Comparison of ENCODE assay signal across 18 cellular contexts in genomic region chr20:50933589-50933988, GRCh38. TPM values are rescaled to one million over a fixed set of nuclear protein-coding genes. Genes with fewer than 3 reads are reported as not detected.
A peak's percentile ranks its signal among the peaks of the same experiment; 100 is the strongest.
DNase-seq lines count a peak whose midpoint lies in the region; ATAC-seq and TF ChIP-seq lines count a peak whose summit lies in the region.
"Had no signal": no experiment of that assay in that cellular context is flagged by ENCODE, and none has a peak within 500 bp of the region (broad histone marks: within the 10 kb centered on the region; RNA-seq: fewer than 3 reads in every experiment).

No MANE protein-coding gene starts in this region.

- H2BK15ac ChIP-seq in mesenchymal stem cell (ENCODE audit: low read depth, poor library complexity, severe bottlenecking), result no peak overlapping the region

- ATAC-seq in T-cell (replicated peaks in 1 of 4) (no peak), GM21367 (IDR thresholded peaks at IDR 0.05; ENCODE audit: unreplicated experiment) (no peak)
- ATAC-seq: mucosa of descending colon had no signal

- H3K27me3 Mint-ChIP-seq in CD4-positive, alpha-beta memory T cell, result no peaks in the 10 kb centered on the region
- H3K27me3 Mint-ChIP-seq in T-cell, result no peaks in the 10 kb centered on the region
- H3K27me3 Mint-ChIP-seq: activated CD4-positive, alpha-beta T cell treated with anti-CD3 and anti-CD28 coated beads, Interleukin-2, amount 10 ng/mL, durations not matched to agents 24 days and 14 days had no signal

- H2BK12ac ChIP-seq in mesenchymal stem cell (ENCODE audit: low read length in 2 of 2), result no peak overlapping the region

- no peak overlapping the region for H2BK5ac ChIP-seq in mesenchymal stem cell (ENCODE audit: low read depth, low read length, poor library complexity, severe bottlenecking)

- H2BK120ac ChIP-seq in mesenchymal stem cell (ENCODE audit: low read depth, low read length), result no peak overlapping the region

- H3K27ac Mint-ChIP-seq in CD4-positive, alpha-beta memory T cell, result peak overlapping the region in 5 of 7 donors; percentile 61 to 100 (median 64)
- peak overlapping the region; percentile 46 to 90 for H3K27ac Mint-ChIP-seq in T-cell
- H3K27ac Mint-ChIP-seq: activated CD4-positive, alpha-beta T cell treated with anti-CD3 and anti-CD28 coated beads, Interleukin-2, amount 10 ng/mL, durations not matched to agents 24 days and 14 days had no signal

- no peak overlapping the region for H4K8ac ChIP-seq in mesenchymal stem cell (ENCODE audit: low read length)

- H3K14ac ChIP-seq in mesenchymal stem cell (ENCODE audit: low read length in 2 of 2), result no peak overlapping the region

- H4K91ac ChIP-seq in mesenchymal stem cell (ENCODE audit: low read length), result no peak overlapping the region

- no peaks in the 10 kb centered on the region for H3K9me3 Mint-ChIP-seq in CD4-positive, alpha-beta memory T cell
- H3K9me3 Mint-ChIP-seq in T-cell, result no peaks in the 10 kb centered on the region
- H3K9me3 Mint-ChIP-seq: activated CD4-positive, alpha-beta T cell treated with anti-CD3 and anti-CD28 coated beads, Interleukin-2, amount 10 ng/mL, durations not matched to agents 24 days and 14 days had no signal

- H3K18ac ChIP-seq in mesenchymal stem cell (ENCODE audit: low read depth in 1 of 2, low read length in 2 of 2), result no peak overlapping the region

- H3K36me3 ChIP-seq in A673 (ENCODE audit: insufficient read depth, low read length, poor library complexity, severe bottlenecking) (peaks cover 46% of the 10 kb centered on the region), mesenchymal stem cell (ENCODE audit: control insufficient read depth in 1 of 2, insufficient read depth in 2 of 2, low read depth in 1 of 2, low read length in 2 of 2) (peaks cover 4 to 66% of the 10 kb centered on the region in 2 experiments)
- peaks cover 18% of the 10 kb centered on the region for H3K36me3 ChIP-seq in CD4-positive, alpha-beta memory T cell (ENCODE audit: insufficient read depth, low read length)

- peaks cover 23% of the 10 kb centered on the region for H3K4me1 ChIP-seq in A673 (ENCODE audit: insufficient read depth, low read length, poor library complexity, severe bottlenecking)
- peaks cover 24% of the 10 kb centered on the region for H3K4me1 ChIP-seq in CD4-positive, alpha-beta memory T cell (ENCODE audit: insufficient read depth, low read length)
- peaks cover 7% of the 10 kb centered on the region for H3K4me1 ChIP-seq in mesenchymal stem cell (ENCODE audit: control insufficient read depth, insufficient read depth, low read depth, low read length)

- DNase-seq in A673 (ENCODE audit: low spot score) (no peak), T-cell (no peak), mesenchymal stem cell (no peak), NCI-H2227 treated with DMSO at 0.1 percent for 48 hours (lab: John Stamatoyannopoulos, UW) (no peak)
- no peak for DNase-seq in CD4-positive, alpha-beta memory T cell
- DNase-seq in NK-92 treated with Interleukin-12 subunit alpha and Interleukin-12 subunit beta, amount 100 ng/mL, for 24 hours (lab: John Stamatoyannopoulos, UW), result no peak
- DNase-seq: activated CD4-positive, alpha-beta T cell treated with anti-CD3 and anti-CD28 coated beads, Interleukin-2, amount 10 ng/mL, durations not matched to agents 24 days and 14 days; effector CD4-positive, alpha-beta T cell; hypothalamus; mucosa of descending colon; MV-4-11; NCI-H2171 treated with DMSO at 0.1 percent for 48 hours; NCI-H69; Right ventricle myocardium superior; stimulated activated CD4-positive, alpha-beta T cell treated with anti-CD3 and anti-CD28 coated beads, Interleukin-1b, Interleukin-23, amount 100 ng/mL, for 48 hours had no signal

- H3K9me3 ChIP-seq in A673 (ENCODE audit: low read depth, low read length, poor library complexity, severe bottlenecking) (no peaks in the 10 kb centered on the region), mesenchymal stem cell (ENCODE audit: control insufficient read depth, low read length) (no peaks in the 10 kb centered on the region)
- H3K9me3 ChIP-seq in CD4-positive, alpha-beta memory T cell (ENCODE audit: control insufficient read depth in 1 of 2, low read length in 2 of 2), result no peaks in the 10 kb centered on the region
- H3K9me3 ChIP-seq: mucosa of descending colon, suprapubic skin, vagina had no signal

- no peak overlapping the region for H3K4ac ChIP-seq in mesenchymal stem cell (ENCODE audit: low read depth in 1 of 2, low read length in 2 of 2)

- H3K4me2 ChIP-seq in mesenchymal stem cell (ENCODE audit: low read length, poor library complexity, severe bottlenecking), result no peak overlapping the region

- H2AFZ ChIP-seq in mesenchymal stem cell (ENCODE audit: low read depth, low read length), result no peak overlapping the region

- POLR2A ChIA-PET in A673 (lab: Charles Lee; ENCODE audit: low non-redundant PET) (interaction anchor here (0.6 to 0.7 kb wide), 2 partner anchors 14 to 24 kb away, joined by 3 to 4 read pairs; no protein-coding TSS in a partner anchor), T-cell (lab: Charles Lee) (interaction anchor here in 1 of 2 donors (0.6 to 1.0 kb wide), 3 partner anchors 9 to 1709 kb away, joined by 3 to 4 read pairs (median 3); partner anchors contain the start of genes DPM1 and MOCS3)
- POLR2A ChIA-PET in CD4-positive, alpha-beta memory T cell (lab: Charles Lee; ENCODE audit: partially characterized antibody), result interaction anchor here (1.7 to 5.6 kb wide), 2 partner anchors 24 to 139 kb away, joined by 6 to 153 read pairs; partner anchors contain the start of genes BCAS4, DPM1 and MOCS3

- CTCF ChIA-PET in A673 (lab: Charles Lee), result no interaction called here
- CTCF ChIA-PET in CD4-positive, alpha-beta memory T cell (lab: Charles Lee; ENCODE audit: partially characterized antibody), result interaction anchor here (1.3 to 17.7 kb wide), 3 partner anchors 10 to 142 kb away, joined by 3 to 298 read pairs (median 29); partner anchors contain the start of genes BCAS4, DPM1 and MOCS3
- CTCF ChIA-PET in T-cell (lab: Charles Lee), result interaction anchor here in 1 of 2 donors (0.5 to 1.2 kb wide), 4 partner anchors 24 to 106 kb away, joined by 4 read pairs; partner anchors contain the start of genes DPM1 and MOCS3

- H3K4me3 Mint-ChIP-seq in CD4-positive, alpha-beta memory T cell, result peak overlapping the region in 2 of 8 donors; percentile 24 to 25
- no peak overlapping the region for H3K4me3 Mint-ChIP-seq in T-cell
- H3K4me3 Mint-ChIP-seq: activated CD4-positive, alpha-beta T cell treated with anti-CD3 and anti-CD28 coated beads, Interleukin-2, amount 10 ng/mL, durations not matched to agents 24 days and 14 days had no signal

- peaks cover 11 to 24% (median 19%) of the 10 kb centered on the region in 4 donors for H3K4me1 Mint-ChIP-seq in CD4-positive, alpha-beta memory T cell
- H3K4me1 Mint-ChIP-seq in T-cell, result peaks cover 15 to 23% (median 21%) of the 10 kb centered on the region in 3 donors

- peak overlapping the region; percentile 5 for H3K27ac ChIP-seq in A673 (ENCODE audit: low read depth, low read length, poor library complexity, severe bottlenecking)
- H3K27ac ChIP-seq in CD4-positive, alpha-beta memory T cell (ENCODE audit: low read depth, low read length), result no peak overlapping the region
- no peak overlapping the region for H3K27ac ChIP-seq in mesenchymal stem cell (ENCODE audit: low read length, poor library complexity, severe bottlenecking)
- H3K27ac ChIP-seq: suprapubic skin, vagina had no signal

- peaks cover 14 to 58% of the 10 kb centered on the region in 2 donors for H3K36me3 Mint-ChIP-seq in CD4-positive, alpha-beta memory T cell
- peaks cover 30% of the 10 kb centered on the region for H3K36me3 Mint-ChIP-seq in T-cell

- no TSS peak for BruUV-seq in A673 (replicated peaks; lab: Mats Ljungman, UMichigan)

- 100% methylated on average over 1 of the region's 1 CpG for WGBS in mesenchymal stem cell

- peak overlapping the region; percentile 91 for H3K9ac ChIP-seq in mesenchymal stem cell (ENCODE audit: low read length)

- H3K4me3 ChIP-seq in A673 (ENCODE audit: low read depth, low read length, poor library complexity, severe bottlenecking) (no peak overlapping the region), mesenchymal stem cell (ENCODE audit: insufficient read depth in 1 of 2, low read depth in 1 of 2, low read length in 2 of 2) (no peak overlapping the region)
- H3K4me3 ChIP-seq in CD4-positive, alpha-beta memory T cell (ENCODE audit: low read length in 2 of 2), result no peak overlapping the region
- H3K4me3 ChIP-seq: mucosa of descending colon, suprapubic skin, vagina had no signal

- H3K79me1 ChIP-seq in mesenchymal stem cell (replicated peaks; ENCODE audit: low read length, poor library complexity, severe bottlenecking), result peaks cover 8% of the 10 kb centered on the region

- no peak overlapping the region for H3K23ac ChIP-seq in mesenchymal stem cell (ENCODE audit: low read length in 2 of 2)

- intact Hi-C loops in A673 (cut with micrococcal nuclease; ENCODE audit: unreplicated experiment), result no loop called here
- intact Hi-C loops in CD4-positive, alpha-beta memory T cell (cut with micrococcal nuclease), result no loop called here

- no peak overlapping the region for H2AK5ac ChIP-seq in mesenchymal stem cell (ENCODE audit: low read length, severe bottlenecking)

- H3K27me3 ChIP-seq in A673 (replicated peaks; ENCODE audit: insufficient read depth, low read depth, low read length, poor library complexity), result no peaks in the 10 kb centered on the region
- H3K27me3 ChIP-seq in CD4-positive, alpha-beta memory T cell (ENCODE audit: insufficient read depth, low read length), result no peaks in the 10 kb centered on the region
- no peaks in the 10 kb centered on the region for H3K27me3 ChIP-seq in mesenchymal stem cell (ENCODE audit: control insufficient read depth in 1 of 2, insufficient read depth in 1 of 2, low read length in 2 of 2)
- H3K27me3 ChIP-seq: suprapubic skin, vagina had no signal

- no peak for TF ChIP-seq CTCF in A673 (conservative IDR thresholded peaks at IDR 0.05; ENCODE audit: low read depth, low read length)

RNA-seq across cellular contexts. Expression of gene ADNP, which starts 2.4 kb away (rescaled TPM):
- total RNA-seq in A673 (2021) (104 and 108 TPM in 2 replicates), T-cell (10 to 100 TPM; 57.4 to 66.8 (median 61.7) TPM)
- 10 to 100 TPM; 64.8 to 65.6 TPM for total RNA-seq in CD4-positive, alpha-beta memory T cell
- 10 to 100 TPM in 1 of 2 donors, 1 to 10 TPM in 1; 1.9 to 11.6 TPM for polyA plus RNA-seq in CD4-positive, alpha-beta memory T cell
- polyA plus RNA-seq in mesenchymal stem cell (2013, experiment 1 of 2), result 47.9 TPM
- 45.5 TPM for polyA plus RNA-seq in mesenchymal stem cell (2013, experiment 2 of 2)

RNA-seq across cellular contexts. Expression of gene DPM1, which starts 24.7 kb away (rescaled TPM):
- 62.5 and 65.5 TPM in 2 replicates for total RNA-seq in A673 (2021)
- total RNA-seq in CD4-positive, alpha-beta memory T cell, result 10 to 100 TPM; 39.9 to 40.9 TPM
- polyA plus RNA-seq in CD4-positive, alpha-beta memory T cell, result 10 to 100 TPM; 70.3 to 79.2 TPM
- 10 to 100 TPM; 23.1 to 37.6 (median 33.4) TPM for total RNA-seq in T-cell
- polyA plus RNA-seq in mesenchymal stem cell (2013, experiment 1 of 2), result 53.8 TPM
- 63.4 TPM for polyA plus RNA-seq in mesenchymal stem cell (2013, experiment 2 of 2)

RNA-seq across cellular contexts. Expression of gene MOCS3, which starts 25.0 kb away (rescaled TPM):
- total RNA-seq in A673 (2021) (5.3 and 5.9 TPM in 2 replicates), T-cell (1 to 10 TPM; 2.6 to 8.3 (median 7.6) TPM)
- 1 to 10 TPM; 8.8 to 8.9 TPM for total RNA-seq in CD4-positive, alpha-beta memory T cell
- polyA plus RNA-seq in CD4-positive, alpha-beta memory T cell, result 1 to 10 TPM; 3.9 to 4.9 TPM
- polyA plus RNA-seq in mesenchymal stem cell (2013, experiment 1 of 2), result 2.5 TPM
- polyA plus RNA-seq in mesenchymal stem cell (2013, experiment 2 of 2), result 2.5 TPM
